ENCODE assay signal across 24 cellular contexts in the genomic region with DNA sequence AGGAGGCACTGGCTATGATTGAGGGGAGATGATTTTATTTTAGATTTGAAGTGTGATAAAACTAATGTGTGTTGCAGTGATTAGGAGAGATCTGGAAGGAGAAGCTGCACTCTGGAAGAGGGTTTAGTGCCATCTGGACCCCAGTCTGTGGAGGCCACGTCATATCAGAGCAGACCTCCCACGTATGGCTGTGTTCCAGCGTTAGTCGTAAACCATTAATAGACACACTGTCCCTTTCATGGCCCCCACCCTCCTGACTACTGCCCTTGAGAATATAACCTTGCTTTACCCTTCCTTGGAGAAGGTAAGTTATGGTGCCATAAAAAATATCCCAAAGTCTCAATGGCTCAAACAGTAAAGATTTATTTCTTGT. TPM values are rescaled to one million over a fixed set of nuclear protein-coding genes. Genes with fewer than 3 reads are reported as not detected.
DNase-seq lines count a peak whose midpoint lies in the region; ATAC-seq lines count a peak whose summit lies in the region.
"Had no signal": no experiment of that assay in that cellular context is flagged by ENCODE, and none has a peak within 500 bp of the region (broad histone marks: within the 10 kb centered on the region; RNA-seq: fewer than 3 reads in every experiment).

No MANE protein-coding gene starts in this region.

- peaks cover 10% of the 10 kb centered on the region for H3K36me3 Mint-ChIP-seq in effector memory CD8-positive, alpha-beta T cell (ENCODE audit: insufficient read depth)
- H3K36me3 Mint-ChIP-seq: activated naive CD4-positive, alpha-beta T cell treated with anti-CD3 and anti-CD28 coated beads, Interleukin-2, amount 50 U/mL, for 24 hours; stimulated activated memory B cell treated with anti-CD40 and anti-IgM and Interleukin-4, amounts not matched to agents 10 μg/mL and 1 μg/mL and 100 μg/mL, for 72 hours had no signal

- H3K4me1 Mint-ChIP-seq in effector memory CD8-positive, alpha-beta T cell (ENCODE audit: low read depth in 2 of 2): peaks cover 37 to 39% of the 10 kb centered on the region in 2 donors

- H3K14ac ChIP-seq in neuronal stem cell (ENCODE audit: low read length): no peak overlapping the region

- WGBS in neuronal stem cell (ENCODE audit: extremely low coverage in 2 of 2, insufficient read length in 2 of 2, insufficient replicate concordance in 1 of 2), 2 donors: no CpG with 5 or more reads among the region's 4 CpGs

- no peaks in the 10 kb centered on the region for H3K27me3 Mint-ChIP-seq in effector memory CD8-positive, alpha-beta T cell
- H3K27me3 Mint-ChIP-seq: activated naive CD4-positive, alpha-beta T cell treated with anti-CD3 and anti-CD28 coated beads, Interleukin-2, amount 50 U/mL, for 24 hours; CD4-positive, alpha-beta T cell had no signal

- H3K4me2 ChIP-seq in neuronal stem cell (ENCODE audit: insufficient read depth, low read length, poor library complexity, severe bottlenecking): no peak overlapping the region

- no peak overlapping the region for H4K91ac ChIP-seq in neuronal stem cell (ENCODE audit: low read depth, low read length, poor library complexity)

- no peaks in the 10 kb centered on the region for H3K9me3 ChIP-seq in neuronal stem cell (replicated peaks in 1 of 2; ENCODE audit: control insufficient read depth in 2 of 2, insufficient read depth in 1 of 2, low read depth in 1 of 2, low read length in 2 of 2)

- H3K4ac ChIP-seq in neuronal stem cell (ENCODE audit: low read length): no peak overlapping the region

- peak overlapping the region; percentile 1 to 13 for H3K27ac Mint-ChIP-seq in effector memory CD8-positive, alpha-beta T cell
- H3K27ac Mint-ChIP-seq: activated CD8-positive, alpha-beta T cell treated with anti-CD3 and anti-CD28 coated beads, Interleukin-2, amount 10 ng/mL, durations not matched to agents 7 days and 5 days; activated naive CD4-positive, alpha-beta T cell treated with anti-CD3 and anti-CD28 coated beads, Interleukin-2, amount 50 U/mL, for 24 hours; activated T-helper 2 cell treated with anti-CD3 and anti-CD28 coated beads, Interferon-gamma antibody, Interleukin-2, Interleukin-4, amounts not matched to agents 10 μg/mL and 5 μg/mL and 100 μg/mL, durations not matched to agents 14 hours and 24 hours and 36 hours; CD4-positive, alpha-beta T cell; stimulated activated memory B cell treated with anti-CD40 and anti-IgM and Interleukin-4, amounts not matched to agents 10 μg/mL and 1 μg/mL and 100 μg/mL, for 72 hours; T-helper 1 cell treated with Interleukin-12 subunit alpha and Interleukin-12 subunit beta and Interleukin-4 antibody, amounts not matched to agents 30 μg/mL and 1 μg/mL, for 36 hours had no signal

- no peak overlapping the region for H3K4me3 Mint-ChIP-seq in effector memory CD8-positive, alpha-beta T cell
- H3K4me3 Mint-ChIP-seq: activated CD8-positive, alpha-beta T cell treated with anti-CD3 and anti-CD28 coated beads, Interleukin-2, amount 10 ng/mL, durations not matched to agents 7 days and 5 days; activated naive CD4-positive, alpha-beta T cell treated with anti-CD3 and anti-CD28 coated beads, Interleukin-2, amount 50 U/mL, for 24 hours; CD4-positive, alpha-beta T cell; neural crest cell; stimulated activated memory B cell treated with anti-CD40 and anti-IgM and Interleukin-4, amounts not matched to agents 10 μg/mL and 1 μg/mL and 100 μg/mL, for 72 hours; T-helper 1 cell treated with Interleukin-12 subunit alpha and Interleukin-12 subunit beta and Interleukin-4 antibody, amounts not matched to agents 30 μg/mL and 1 μg/mL, for 36 hours had no signal

- no peak overlapping the region for H3K27ac ChIP-seq in neuronal stem cell (replicated peaks; ENCODE audit: low read length)
- H3K27ac ChIP-seq: 22Rv1, RWPE1 had no signal

- H2BK12ac ChIP-seq in neuronal stem cell (ENCODE audit: low read length): no peak overlapping the region

- H3K4me3 ChIP-seq in neuronal stem cell (ENCODE audit: low read length in 2 of 2): no peak overlapping the region

- H2BK5ac ChIP-seq in neuronal stem cell (ENCODE audit: low read length): no peak overlapping the region

- H2AFZ ChIP-seq in neuronal stem cell (ENCODE audit: low read length): no peak overlapping the region

- DNase-seq in NCI-H1092 treated with DMSO at 0.1 percent for 48 hours (lab: John Stamatoyannopoulos, UW) (peak; percentile 7), NCI-H1092 (lab: John Stamatoyannopoulos, UW) (no peak), NCI-H524 (lab: John Stamatoyannopoulos, UW) (peak; percentile 68 to 82), NCI-H2081 (lab: John Stamatoyannopoulos, UW) (no peak), neuronal stem cell (ENCODE audit: low spot score) (no peak), AML-193 (lab: John Stamatoyannopoulos, UW) (no peak)
- no peak for DNase-seq in effector memory CD8-positive, alpha-beta T cell
- DNase-seq: activated CD8-positive, alpha-beta T cell treated with anti-CD3 and anti-CD28 coated beads, Interleukin-2, amount 10 ng/mL, durations not matched to agents 7 days and 5 days; CD4-positive, alpha-beta T cell; DMS153; left cardiac atrium; NCI-H146; NCI-H748 treated with DMSO at 0.1 percent for 48 hours; right cardiac atrium; stimulated activated CD4-positive, alpha-beta T cell treated with anti-CD3 and anti-CD28 coated beads, Interleukin-12 subunit alpha, Interleukin-12 subunit beta, amount 100 ng/mL, for 4 hours; stimulated activated CD4-positive, alpha-beta T cell treated with anti-CD3 and anti-CD28 coated beads, Interleukin-4, amount 100 ng/mL, for 4 hours had no signal

- H2AK5ac ChIP-seq in neuronal stem cell (ENCODE audit: low read depth, low read length): no peak overlapping the region

- H3K36me3 ChIP-seq in neuronal stem cell (replicated peaks in 1 of 2; ENCODE audit: control insufficient read depth in 2 of 2, insufficient read depth in 2 of 2, low read length in 2 of 2): no peaks in the 10 kb centered on the region

- H3K9ac ChIP-seq in neuronal stem cell (ENCODE audit: low read depth, low read length, poor library complexity): no peak overlapping the region

- H3K79me1 ChIP-seq in neuronal stem cell (ENCODE audit: low read depth, low read length): no peaks in the 10 kb centered on the region

- H2BK120ac ChIP-seq in neuronal stem cell (ENCODE audit: low read depth, low read length): no peak overlapping the region

- no peak for ATAC-seq in effector memory CD8-positive, alpha-beta T cell (replicated peaks)
- no peak for ATAC-seq in HG03025 (IDR thresholded peaks at IDR 0.05; ENCODE audit: low FRiP score, unreplicated experiment)
- ATAC-seq: activated CD8-positive, alpha-beta T cell treated with anti-CD3 and anti-CD28 coated beads, Interleukin-2, amount 10 ng/mL, durations not matched to agents 7 days and 5 days; right cardiac atrium; stimulated activated memory B cell treated with anti-CD40 and anti-IgM and Interleukin-4, amounts not matched to agents 10 μg/mL and 1 μg/mL and 100 μg/mL, for 72 hours had no signal

- no peaks in the 10 kb centered on the region for H3K4me1 ChIP-seq in neuronal stem cell (ENCODE audit: control insufficient read depth in 2 of 2, insufficient read depth in 1 of 2, low read depth in 1 of 2, low read length in 2 of 2)

- H3K18ac ChIP-seq in neuronal stem cell (ENCODE audit: low read length): no peak overlapping the region

- H3K23ac ChIP-seq in neuronal stem cell (ENCODE audit: low read depth, low read length, poor library complexity): no peak overlapping the region

- H3K27me3 ChIP-seq in neuronal stem cell (ENCODE audit: control insufficient read depth in 3 of 3, insufficient read depth in 3 of 3, low read depth in 1 of 3, low read length in 3 of 3): peaks cover 0 to 19% (median 0%) of the 10 kb centered on the region in 3 experiments

- no peak overlapping the region for H2BK15ac ChIP-seq in neuronal stem cell (ENCODE audit: low read length)

- H3K9me3 Mint-ChIP-seq in effector memory CD8-positive, alpha-beta T cell: peaks cover 0 to 8% of the 10 kb centered on the region in 2 donors
- H3K9me3 Mint-ChIP-seq: activated naive CD4-positive, alpha-beta T cell treated with anti-CD3 and anti-CD28 coated beads, Interleukin-2, amount 50 U/mL, for 24 hours; activated T-helper 2 cell treated with anti-CD3 and anti-CD28 coated beads, Interferon-gamma antibody, Interleukin-2, Interleukin-4, amounts not matched to agents 10 μg/mL and 5 μg/mL and 100 μg/mL, durations not matched to agents 14 hours and 24 hours and 36 hours; CD4-positive, alpha-beta T cell; neural crest cell; stimulated activated memory B cell treated with anti-CD40 and anti-IgM and Interleukin-4, amounts not matched to agents 10 μg/mL and 1 μg/mL and 100 μg/mL, for 72 hours; T-helper 1 cell treated with Interleukin-12 subunit alpha and Interleukin-12 subunit beta and Interleukin-4 antibody, amounts not matched to agents 30 μg/mL and 1 μg/mL, for 36 hours had no signal

- H4K8ac ChIP-seq in neuronal stem cell (ENCODE audit: low read depth, low read length): no peak overlapping the region

RNA-seq across cellular contexts. Expression of a gene that starts 33.1 kb away (rescaled TPM):
- 32.0 TPM for polyA plus RNA-seq in neuronal stem cell (2013, experiment 1 of 2)
- 32.1 TPM for polyA plus RNA-seq in neuronal stem cell (2013, experiment 2 of 2)

Comparison
In these comparisons a context has a peak if more than half of its experiments do, and no peak if none do; other contexts are left out.
1. DNase-seq: peak in NCI-H1092 treated with DMSO at 0.1 percent for 48 hours (single experiment) and NCI-H524 (2 of 2); none in NCI-H1092 (single experiment), effector memory CD8-positive, alpha-beta T cell (0 of 3), NCI-H2081 (0 of 2), neuronal stem cell (single experiment) and AML-193 (0 of 2).